In genomic region chr1:214193691-214194090, GRCh38 we compare ENCODE assay signal across 16 cellular contexts.
DNase-seq lines count a peak whose midpoint lies in the region; ATAC-seq and TF ChIP-seq lines count a peak whose summit lies in the region.
"Had no signal": no experiment of that assay in that cellular context is flagged by ENCODE, and none has a peak within 500 bp of the region (broad histone marks: within the 10 kb centered on the region; RNA-seq: fewer than 3 reads in every experiment).

No MANE protein-coding gene starts in this region.

- H3K36me3 Mint-ChIP-seq in endodermal cell (ENCODE audit: low read depth) (no peaks in the 10 kb centered on the region), neural progenitor cell (peaks cover 3% of the 10 kb centered on the region)
- no peaks in the 10 kb centered on the region for H3K36me3 Mint-ChIP-seq in activated naive CD8-positive, alpha-beta T cell treated with anti-CD3 and anti-CD28 coated beads, Interleukin-2, amount 50 U/mL, for 24 hours (ENCODE audit: low read depth)
- H3K36me3 Mint-ChIP-seq: CD8-positive, alpha-beta memory T cell had no signal

- H3K36me3 ChIP-seq in BE2C (no peaks in the 10 kb centered on the region), endodermal cell (ENCODE audit: control insufficient read depth, insufficient read depth, low read length) (no peaks in the 10 kb centered on the region), neural progenitor cell (no peaks in the 10 kb centered on the region)
- H3K36me3 ChIP-seq in BLaER1 treated with 17β-estradiol and CSF1 and Interleukin-3, amounts not matched to agents 10 nM and 100 nM = no peaks in the 10 kb centered on the region

- no peaks in the 10 kb centered on the region for H4K20me1 ChIP-seq in BLaER1 treated with 17β-estradiol and CSF1 and Interleukin-3, amounts not matched to agents 10 nM and 100 nM
- peaks cover 6% of the 10 kb centered on the region for H4K20me1 ChIP-seq in neural progenitor cell (ENCODE audit: low read depth)

- H3F3A ChIP-seq in neural progenitor cell (ENCODE audit: low read depth) = peaks cover 19% of the 10 kb centered on the region

- no peak overlapping the region for H3K27ac ChIP-seq in BLaER1 treated with 17β-estradiol and CSF1 and Interleukin-3, amounts not matched to agents 10 nM and 100 nM
- H3K27ac ChIP-seq in endodermal cell (ENCODE audit: low read depth, low read length) = peak overlapping the region; percentile 62
- H3K27ac ChIP-seq in neural progenitor cell = no peak overlapping the region
- H3K27ac ChIP-seq: HL-60 had no signal

- H3K4me3 ChIP-seq in BE2C (ENCODE audit: low read depth, low read length) (no peak overlapping the region; the same call in 1 of the 2 replicates), endodermal cell (ENCODE audit: low read length) (peak overlapping the region; percentile 17), neural progenitor cell (peak overlapping the region; percentile 28)
- no peak overlapping the region for H3K4me3 ChIP-seq in BLaER1 treated with 17β-estradiol and CSF1 and Interleukin-3, amounts not matched to agents 10 nM and 100 nM
- H3K4me3 ChIP-seq: GM12878, K562 had no signal

- H3K4me2 ChIP-seq in BLaER1 treated with 17β-estradiol and CSF1 and Interleukin-3, amounts not matched to agents 10 nM and 100 nM = peak overlapping the region in 9 of 11 experiments; percentile 49 to 78 (median 67); a peak in 17 of 22 replicates
- H3K4me2 ChIP-seq in neural progenitor cell = peak overlapping the region; percentile 65

- H3K9ac ChIP-seq in BLaER1 treated with 17β-estradiol and CSF1 and Interleukin-3, amounts not matched to agents 10 nM and 100 nM = no peak overlapping the region
- H3K9ac ChIP-seq in endodermal cell (ENCODE audit: extremely low read depth, low read length, poor library complexity, severe bottlenecking) (no peak overlapping the region), neural progenitor cell (no peak overlapping the region)

- no peak overlapping the region for H2AFZ ChIP-seq in neural progenitor cell (replicated peaks)

- no peaks in the 10 kb centered on the region for H3K79me2 ChIP-seq in neural progenitor cell (ENCODE audit: low read depth)

- TF ChIP-seq CTCF in BE2C (IDR thresholded peaks at IDR 0.05; ENCODE audit: low read depth, low read length) (no peak), endodermal cell (conservative IDR thresholded peaks at IDR 0.05) (no peak), neural progenitor cell (IDR thresholded peaks at IDR 0.05) (no peak)

- DNase-seq in BE2C (peak; percentile 66), endodermal cell (no peak), neural progenitor cell (ENCODE audit: low spot score) (no peak), T1000 (lab: John Stamatoyannopoulos, UW) (no peak), hepatic stellate cell (ENCODE audit: low spot score) (no peak)
- no peak for DNase-seq in stimulated activated CD8-positive, alpha-beta memory T cell treated with anti-CD3 and anti-CD28 coated beads, Interleukin-4, amount 100 ng/mL, for 48 hours
- no peak for DNase-seq in activated naive CD8-positive, alpha-beta T cell treated with anti-CD3 and anti-CD28 coated beads, Interleukin-2, amount 50 U/mL, for 24 hours
- DNase-seq: CD8-positive, alpha-beta memory T cell; DMS 273 treated with DMSO at 0.1 percent for 48 hours; DMS79; HCEC 1CT had no signal

- H3K27me3 ChIP-seq in BE2C (no peaks in the 10 kb centered on the region), endodermal cell (ENCODE audit: control insufficient read depth, insufficient read depth, low read length, poor library complexity, severe bottlenecking) (peaks cover 52% of the 10 kb centered on the region), neural progenitor cell (peaks cover 25% of the 10 kb centered on the region)
- H3K27me3 ChIP-seq in BLaER1 treated with 17β-estradiol and CSF1 and Interleukin-3, amounts not matched to agents 10 nM and 100 nM = peaks cover 0 to 18% (median 3%) of the 10 kb centered on the region in 11 experiments; a peak in 12 of 22 replicates

- peaks cover 30% of the 10 kb centered on the region for H3K4me1 ChIP-seq in BE2C
- peaks cover 8 to 29% (median 25%) of the 10 kb centered on the region in 10 experiments for H3K4me1 ChIP-seq in BLaER1 treated with 17β-estradiol and CSF1 and Interleukin-3, amounts not matched to agents 10 nM and 100 nM
- H3K4me1 ChIP-seq in endodermal cell (ENCODE audit: control insufficient read depth, insufficient read depth, low read length) = peaks cover 10% of the 10 kb centered on the region
- H3K4me1 ChIP-seq in neural progenitor cell = peaks cover 20% of the 10 kb centered on the region

- H3K4me1 Mint-ChIP-seq in endodermal cell (peaks cover 10% of the 10 kb centered on the region), neural progenitor cell (peaks cover 39% of the 10 kb centered on the region)
- H3K4me1 Mint-ChIP-seq in activated naive CD8-positive, alpha-beta T cell treated with anti-CD3 and anti-CD28 coated beads, Interleukin-2, amount 50 U/mL, for 24 hours = no peaks in the 10 kb centered on the region
- H3K4me1 Mint-ChIP-seq: B cell; CD8-positive, alpha-beta memory T cell had no signal

- H3K9me3 ChIP-seq in BE2C = no peaks in the 10 kb centered on the region
- H3K9me3 ChIP-seq in BLaER1 treated with 17β-estradiol and CSF1 and Interleukin-3, amounts not matched to agents 10 nM and 100 nM (replicated peaks in 1 of 11) = peaks cover 0 to 9% (median 0%) of the 10 kb centered on the region in 11 experiments; a peak in 4 of 22 replicates
- no peaks in the 10 kb centered on the region for H3K9me3 ChIP-seq in endodermal cell (ENCODE audit: control insufficient read depth, low read length)
- H3K9me3 ChIP-seq in neural progenitor cell (ENCODE audit: low read depth) = no peaks in the 10 kb centered on the region

- ATAC-seq in activated naive CD8-positive, alpha-beta T cell treated with anti-CD3 and anti-CD28 coated beads, Interleukin-2, amount 50 U/mL, for 24 hours = no peak
- ATAC-seq: GM12878, K562 had no signal

- WGBS in endodermal cell (ENCODE audit: insufficient coverage in 1 of 2, insufficient read length in 1 of 2), 2 experiments = 78 to 91% methylated on average over 5 to 6 of the region's 6 CpGs

- peaks cover 38% of the 10 kb centered on the region for H3K27me3 Mint-ChIP-seq in endodermal cell (ENCODE audit: insufficient read depth)
- peaks cover 11% of the 10 kb centered on the region for H3K27me3 Mint-ChIP-seq in neural progenitor cell (ENCODE audit: insufficient read depth, low read depth)
- H3K27me3 Mint-ChIP-seq in activated naive CD8-positive, alpha-beta T cell treated with anti-CD3 and anti-CD28 coated beads, Interleukin-2, amount 50 U/mL, for 24 hours = peaks cover 33% of the 10 kb centered on the region

- H3K9me3 Mint-ChIP-seq in endodermal cell (no peaks in the 10 kb centered on the region), neural progenitor cell (peaks cover 5% of the 10 kb centered on the region)
- H3K9me3 Mint-ChIP-seq in activated naive CD8-positive, alpha-beta T cell treated with anti-CD3 and anti-CD28 coated beads, Interleukin-2, amount 50 U/mL, for 24 hours = no peaks in the 10 kb centered on the region

- H3K4me3 Mint-ChIP-seq in endodermal cell (no peak overlapping the region), neural progenitor cell (peak overlapping the region; percentile 70)
- H3K4me3 Mint-ChIP-seq in activated naive CD8-positive, alpha-beta T cell treated with anti-CD3 and anti-CD28 coated beads, Interleukin-2, amount 50 U/mL, for 24 hours = no peak overlapping the region
- H3K4me3 Mint-ChIP-seq: B cell; CD8-positive, alpha-beta memory T cell had no signal

- H3K27ac Mint-ChIP-seq in endodermal cell (no peak overlapping the region), neural progenitor cell (peak overlapping the region; percentile 32)
- no peak overlapping the region for H3K27ac Mint-ChIP-seq in activated naive CD8-positive, alpha-beta T cell treated with anti-CD3 and anti-CD28 coated beads, Interleukin-2, amount 50 U/mL, for 24 hours
- H3K27ac Mint-ChIP-seq: B cell; CD8-positive, alpha-beta memory T cell had no signal

Comparison
In these comparisons a context has a peak if more than half of its experiments do, and no peak if none do; other contexts are left out.
1. H3K4me3 ChIP-seq: peak in endodermal cell (single experiment) and neural progenitor cell (single experiment); none in BE2C (single experiment) and BLaER1 treated with 17β-estradiol and CSF1 and Interleukin-3, amounts not matched to agents 10 nM and 100 nM (0 of 10).